Comparison of ENCODE assay signal across 6 cellular contexts in the genomic region with DNA sequence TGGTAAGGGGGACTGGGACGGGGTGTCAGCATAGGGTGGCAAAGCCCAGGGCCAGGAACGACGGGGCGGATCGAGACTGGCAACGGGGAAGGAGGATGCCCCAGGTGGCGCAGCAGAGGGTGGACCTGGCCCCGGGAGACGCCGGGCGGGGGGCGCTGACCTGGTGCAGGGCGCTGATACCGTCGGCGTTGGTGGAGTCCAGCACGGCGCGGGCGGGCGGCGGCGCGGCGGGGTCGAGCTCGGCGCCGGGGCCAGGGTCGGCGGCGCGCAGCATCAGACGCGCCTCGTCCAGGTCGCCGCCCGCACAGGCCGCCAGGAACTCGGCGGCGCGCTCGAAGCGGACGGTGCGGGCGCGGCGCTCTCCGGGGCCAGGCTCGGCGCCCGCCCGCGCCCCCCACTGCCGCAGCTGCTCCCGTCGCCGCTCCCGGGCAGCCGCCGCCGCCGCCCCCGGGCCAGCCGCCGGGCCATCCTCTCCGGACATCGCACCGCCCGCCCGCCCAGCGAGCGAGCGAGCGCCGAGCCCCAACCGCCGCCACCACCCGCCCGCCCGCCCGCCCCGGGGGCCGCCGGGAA.
DNase-seq lines count a peak whose midpoint lies in the region; ATAC-seq and TF ChIP-seq lines count a peak whose summit lies in the region.

No MANE protein-coding gene starts in this region.

- peak overlapping the region; percentile 93 for H3K4me2 ChIP-seq in MM.1S (ENCODE audit: low read depth, low read length)

- H3K9ac ChIP-seq in MM.1S (ENCODE audit: low read length): peak overlapping the region; percentile 72

- H3K27ac ChIP-seq in MM.1S (ENCODE audit: low read length): peak overlapping the region; percentile 24; the same call in 1 of the 2 replicates

- 0 out of 2 replicates have a peak, but pooled peaks cover 4% of the 10 kb centered on the region for H3F3A ChIP-seq in MM.1S (ENCODE audit: insufficient read depth, low read length)

- H3K4me1 ChIP-seq in MM.1S (ENCODE audit: low read length): peaks cover 10% of the 10 kb centered on the region; the same call in 1 of the 2 replicates

- H4K20me1 ChIP-seq in MM.1S (ENCODE audit: insufficient read depth, low read length): no peaks in the 10 kb centered on the region

- H3K4me3 ChIP-seq in MM.1S (ENCODE audit: low read length): peak overlapping the region; percentile 79
- peak overlapping the region; percentile 95 for H3K4me3 ChIP-seq in fibroblast of mammary gland (ENCODE audit: control insufficient read depth, low read depth, low read length)

- H3K27me3 ChIP-seq in MM.1S (replicated peaks; ENCODE audit: insufficient read depth, low read length): peaks cover 31% of the 10 kb centered on the region

- H3K79me2 ChIP-seq in MM.1S (ENCODE audit: low read length): peaks cover 49% of the 10 kb centered on the region

- DNase-seq in MM.1S (no peak), fibroblast of mammary gland (ENCODE audit: low read depth) (no peak), foreskin melanocyte (no peak), iPS-NIHi7 (ENCODE audit: extremely low spot score) (no peak)
- peak; percentile 19 for DNase-seq in stimulated activated naive CD8-positive, alpha-beta T cell treated with anti-CD3 and anti-CD28 coated beads, Interleukin-15, Interleukin-2, amounts not matched to agents 100 U/mL and 50 U/mL, for 24 hours

- no peak for TF ChIP-seq CTCF in MM.1S (IDR thresholded peaks at IDR 0.05; ENCODE audit: low read length)
- TF ChIP-seq CTCF in fibroblast of mammary gland (conservative IDR thresholded peaks at IDR 0.05; ENCODE audit: control insufficient read depth, insufficient read depth, low read depth, low read length): no peak

- no peak overlapping the region for H2AFZ ChIP-seq in MM.1S (ENCODE audit: low read length)

- no peaks in the 10 kb centered on the region for H3K9me2 ChIP-seq in MM.1S (replicated peaks; ENCODE audit: insufficient read depth, low read length)

- H3K36me3 ChIP-seq in MM.1S (replicated peaks; ENCODE audit: insufficient read depth, low read length): no peaks in the 10 kb centered on the region

- ATAC-seq in GM21526 (IDR thresholded peaks at IDR 0.05; ENCODE audit: low FRiP score, unreplicated experiment): peak; percentile 9
- peak; percentile 2 for ATAC-seq in stimulated activated naive CD8-positive, alpha-beta T cell treated with anti-CD3 and anti-CD28 coated beads, Interleukin-15, Interleukin-2, amounts not matched to agents 100 U/mL and 50 U/mL, for 24 hours

- H3K9me3 ChIP-seq in MM.1S (replicated peaks; ENCODE audit: insufficient read depth, low read length): no peaks in the 10 kb centered on the region
